ENCODE assay signal across 8 cellular contexts in genomic region chr14:77040995-77041744, GRCh38. TPM values are rescaled to one million over a fixed set of nuclear protein-coding genes. Genes with fewer than 3 reads are reported as not detected.
DNase-seq lines count a peak whose midpoint lies in the region; ATAC-seq and TF ChIP-seq lines count a peak whose summit lies in the region.

No MANE protein-coding gene starts in this region.

- CTCF ChIA-PET in CD8-positive, alpha-beta memory T cell (lab: Charles Lee), result interaction anchor here (0.8 to 4.2 kb wide), 14 partner anchors 9 to 168 kb away, joined by 3 to 22 read pairs (median 4); no protein-coding TSS in a partner anchor

- no peaks in the 10 kb centered on the region for H3K9me3 Mint-ChIP-seq in CD8-positive, alpha-beta memory T cell

- no peaks in the 10 kb centered on the region for H3K36me3 ChIP-seq in CD8-positive, alpha-beta memory T cell (ENCODE audit: insufficient read depth, low read length)
- no peaks in the 10 kb centered on the region for H3K36me3 ChIP-seq in adrenal gland (replicated peaks in 1 of 2)
- H3K36me3 ChIP-seq in upper lobe of right lung, result no peaks in the 10 kb centered on the region

- H3K27ac ChIP-seq in CD8-positive, alpha-beta memory T cell (ENCODE audit: low read depth, low read length), result peak overlapping the region; percentile 89
- H3K27ac ChIP-seq in adrenal gland (peak overlapping the region; percentile 96 to 100 (median 97)), upper lobe of right lung (peak overlapping the region; percentile 96)

- H3K9me3 ChIP-seq in CD8-positive, alpha-beta memory T cell (ENCODE audit: low read length), result no peaks in the 10 kb centered on the region
- H3K9me3 ChIP-seq in adrenal gland (replicated peaks in 1 of 3) (no peaks in the 10 kb centered on the region), upper lobe of right lung (no peaks in the 10 kb centered on the region)

- peak overlapping the region; percentile 84 to 92 (median 89) for H3K4me3 Mint-ChIP-seq in CD8-positive, alpha-beta memory T cell

- no peaks in the 10 kb centered on the region for H3K36me3 Mint-ChIP-seq in CD8-positive, alpha-beta memory T cell

- H3K27me3 ChIP-seq in CD8-positive, alpha-beta memory T cell (ENCODE audit: insufficient read depth, low read length, poor library complexity, severe bottlenecking), result no peaks in the 10 kb centered on the region
- H3K27me3 ChIP-seq in adrenal gland (no peaks in the 10 kb centered on the region), upper lobe of right lung (no peaks in the 10 kb centered on the region)

- H3K27ac Mint-ChIP-seq in CD8-positive, alpha-beta memory T cell, result peak overlapping the region; percentile 95 to 100 (median 99)

- peaks cover 0 to 2% of the 10 kb centered on the region in 2 donors for H3K27me3 Mint-ChIP-seq in CD8-positive, alpha-beta memory T cell

- WGBS in adrenal gland, 4 donors, result 26 to 36% (median 30%) methylated on average over 17 of the region's 17 CpGs

- peak in 4 of 5 donors; percentile 15 to 65 (median 48) for DNase-seq in CD8-positive, alpha-beta memory T cell
- DNase-seq in NB4 (ENCODE audit: low read depth) (peak; percentile 48), adrenal gland (peak in 4 of 7 donors; percentile 36 to 64 (median 42)), medulla oblongata (ENCODE audit: extremely low spot score) (peak; percentile 47), upper lobe of right lung (no peak), NCI-H1694 treated with DMSO at 0.1 percent for 48 hours (lab: John Stamatoyannopoulos, UW) (no peak), NCI-H345 (lab: John Stamatoyannopoulos, UW) (no peak), iPS-NIHi7 (ENCODE audit: extremely low spot score) (no peak)

- POLR2A ChIA-PET in CD8-positive, alpha-beta memory T cell (lab: Charles Lee), result interaction anchor here (0.7 to 4.6 kb wide), 8 partner anchors 13 to 280 kb away, joined by 4 to 62 read pairs (median 6); partner anchors contain the start of genes GSTZ1, IRF2BPL and POMT2

- peaks cover 76 to 94% (median 89%) of the 10 kb centered on the region in 3 donors for H3K4me1 Mint-ChIP-seq in CD8-positive, alpha-beta memory T cell

- no peak for ATAC-seq in upper lobe of right lung

- peak overlapping the region; percentile 82 for H3K4me3 ChIP-seq in CD8-positive, alpha-beta memory T cell (ENCODE audit: low read length)
- H3K4me3 ChIP-seq in NB4 (ENCODE audit: low read depth, low read length) (peak overlapping the region; percentile 51), adrenal gland (peak overlapping the region in 1 of 4 donors; percentile 37), upper lobe of right lung (peak overlapping the region; percentile 36)

- intact Hi-C loops in adrenal gland (cut with DNase I) (no loop called here), upper lobe of right lung (cut with DNase I) (no loop called here)

- no peak for TF ChIP-seq POLR2A in NB4 (IDR thresholded peaks at IDR 0.05; ENCODE audit: extremely low read depth, insufficient read length)
- no peak for TF ChIP-seq POLR2A in adrenal gland (IDR thresholded peaks at IDR 0.05)

- no peak for TF ChIP-seq CTCF in NB4 (IDR thresholded peaks at IDR 0.05; ENCODE audit: low read depth, low read length)
- no peak for TF ChIP-seq CTCF in adrenal gland (IDR thresholded peaks at IDR 0.05)
- TF ChIP-seq CTCF in upper lobe of right lung (IDR thresholded peaks at IDR 0.05), result no peak

- H3K4me1 ChIP-seq in CD8-positive, alpha-beta memory T cell (ENCODE audit: insufficient read depth, low read length), result peaks cover 86% of the 10 kb centered on the region
- H3K4me1 ChIP-seq in adrenal gland (replicated peaks in 1 of 2) (peaks cover 77 to 93% of the 10 kb centered on the region in 2 donors), upper lobe of right lung (peaks cover 93% of the 10 kb centered on the region)

RNA-seq across cellular contexts. Expression of gene IRF2BPL, which starts 12.7 kb away (rescaled TPM):
- 10 to 100 TPM; 25.6 to 27.2 TPM for total RNA-seq in CD8-positive, alpha-beta memory T cell
- 3.7 TPM for polyA plus RNA-seq in CD8-positive, alpha-beta memory T cell
- 100 to 1,000 TPM in 2 of 8 donors, 10 to 100 TPM in 6; 52.2 to 104 (median 86.0) TPM for total RNA-seq in adrenal gland
- polyA plus RNA-seq in adrenal gland, result 1 to 10 TPM; 6.5 to 8.8 (median 8.3) TPM
- total RNA-seq in upper lobe of right lung, result 50.6 TPM

RNA-seq across cellular contexts. Expression of gene CIPC, which starts 56.9 kb away (rescaled TPM):
- 10 to 100 TPM; 10.5 to 12.7 TPM for total RNA-seq in CD8-positive, alpha-beta memory T cell
- 6.2 TPM for polyA plus RNA-seq in CD8-positive, alpha-beta memory T cell
- total RNA-seq in adrenal gland, result 10 to 100 TPM; 23.2 to 48.6 (median 28.8) TPM
- polyA plus RNA-seq in adrenal gland, result 10 to 100 TPM in 1 of 3 donors, 1 to 10 TPM in 2; 3.7 to 16.1 (median 5.6) TPM
- total RNA-seq in upper lobe of right lung, result 24.9 TPM

Comparison
In these comparisons a context has a peak if more than half of its experiments do, and no peak if none do; other contexts are left out.
1. DNase-seq: peak in CD8-positive, alpha-beta memory T cell (4 of 5), NB4 (single experiment), adrenal gland (4 of 7) and medulla oblongata (single experiment); none in upper lobe of right lung (single experiment), NCI-H1694 treated with DMSO at 0.1 percent for 48 hours (single experiment), NCI-H345 (single experiment) and iPS-NIHi7 (single experiment).
2. Peak in every context shown above with its lines, with median percentiles within 50 percentile points of each other: H3K27ac ChIP-seq.